In the genomic region with DNA sequence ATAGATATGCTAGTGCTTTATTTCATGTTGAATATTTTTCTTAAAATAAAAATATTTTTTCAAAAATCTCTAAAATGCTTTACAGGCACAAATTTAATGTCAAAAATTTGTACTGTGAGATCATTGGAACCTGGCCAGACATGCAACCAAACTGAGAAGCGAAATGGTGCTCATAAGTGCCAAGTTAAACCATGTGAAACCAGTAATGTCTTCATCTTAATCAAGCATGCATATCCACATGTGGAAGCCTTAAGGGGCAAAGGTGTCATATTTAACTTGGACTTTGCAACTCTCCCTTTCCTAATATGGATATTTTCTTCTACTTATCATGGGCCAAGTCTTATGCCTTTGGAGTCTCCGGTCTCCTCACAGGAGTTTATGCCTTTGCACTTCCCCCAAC, we compare ENCODE assay signal across 15 cellular contexts.
DNase-seq lines count a peak whose midpoint lies in the region; ATAC-seq and TF ChIP-seq lines count a peak whose summit lies in the region.
"Had no signal": no experiment of that assay in that cellular context is flagged by ENCODE, and none has a peak within 500 bp of the region (broad histone marks: within the 10 kb centered on the region; RNA-seq: fewer than 3 reads in every experiment).

No MANE protein-coding gene starts in this region.

- DNase-seq in AG10803 (ENCODE audit: low read depth) = peak; percentile 69
- DNase-seq in fibroblast of gingiva (ENCODE audit: low read depth) = peak; percentile 85
- no peak for DNase-seq in osteocyte (ENCODE audit: extremely low spot score, unreplicated experiment)
- no peak for DNase-seq in head of caudate nucleus
- DNase-seq in natural killer cell treated with Interleukin-12 subunit alpha and Interleukin-12 subunit beta and Interleukin-15 and Interleukin-18, amount 100 ng/mL, for 72 hours (ENCODE audit: low spot score) = no peak
- no peak for DNase-seq in NCI-H2029 treated with DMSO at 0.1 percent for 48 hours (lab: John Stamatoyannopoulos, UW)
- DNase-seq: CD4-positive, CD25-positive, alpha-beta regulatory T cell; Kasumi-1; NCI-H1417; NCI-H2029; NCI-H524; SIG-M5 had no signal

- intact Hi-C loops in head of caudate nucleus (cut with DNase I) = no loop called here

- peak overlapping the region; percentile 88 for H3K27ac Mint-ChIP-seq in osteocyte (ENCODE audit: unreplicated experiment)
- no peak overlapping the region for H3K27ac Mint-ChIP-seq in natural killer cell treated with Interleukin-12 subunit alpha and Interleukin-12 subunit beta and Interleukin-15 and Interleukin-18, amount 100 ng/mL, for 72 hours
- H3K27ac Mint-ChIP-seq: CD4-positive, CD25-positive, alpha-beta regulatory T cell had no signal

- no peak overlapping the region for H3K4me3 Mint-ChIP-seq in osteocyte (ENCODE audit: unreplicated experiment)
- no peak overlapping the region for H3K4me3 Mint-ChIP-seq in natural killer cell treated with Interleukin-12 subunit alpha and Interleukin-12 subunit beta and Interleukin-15 and Interleukin-18, amount 100 ng/mL, for 72 hours
- H3K4me3 Mint-ChIP-seq: CD4-positive, CD25-positive, alpha-beta regulatory T cell had no signal

- peak; percentile 46 for ATAC-seq in HG03469 (IDR thresholded peaks at IDR 0.05; ENCODE audit: unreplicated experiment)
- no peak for ATAC-seq in HG02763 (IDR thresholded peaks at IDR 0.05; ENCODE audit: unreplicated experiment)
- no peak for ATAC-seq in natural killer cell treated with Interleukin-12 subunit alpha and Interleukin-12 subunit beta and Interleukin-15 and Interleukin-18, amount 100 ng/mL, for 72 hours
- ATAC-seq: A549 had no signal

- H3K27me3 Mint-ChIP-seq in osteocyte (ENCODE audit: unreplicated experiment) = no peaks in the 10 kb centered on the region
- no peaks in the 10 kb centered on the region for H3K27me3 Mint-ChIP-seq in natural killer cell treated with Interleukin-12 subunit alpha and Interleukin-12 subunit beta and Interleukin-15 and Interleukin-18, amount 100 ng/mL, for 72 hours
- H3K27me3 Mint-ChIP-seq: CD4-positive, CD25-positive, alpha-beta regulatory T cell had no signal

- H3K9me3 Mint-ChIP-seq in osteocyte (ENCODE audit: unreplicated experiment) = peaks cover 14% of the 10 kb centered on the region
- no peaks in the 10 kb centered on the region for H3K9me3 Mint-ChIP-seq in natural killer cell treated with Interleukin-12 subunit alpha and Interleukin-12 subunit beta and Interleukin-15 and Interleukin-18, amount 100 ng/mL, for 72 hours

- no peak for TF ChIP-seq CTCF in AG10803 (conservative IDR thresholded peaks at IDR 0.05; ENCODE audit: low read length)
- no peak for TF ChIP-seq CTCF in osteocyte (IDR thresholded peaks at IDR 0.05)

- H3K4me1 Mint-ChIP-seq in osteocyte (ENCODE audit: unreplicated experiment) = peaks cover 64% of the 10 kb centered on the region
- H3K4me1 Mint-ChIP-seq in natural killer cell treated with Interleukin-12 subunit alpha and Interleukin-12 subunit beta and Interleukin-15 and Interleukin-18, amount 100 ng/mL, for 72 hours (ENCODE audit: low read depth in 2 of 2) = no peaks in the 10 kb centered on the region
- H3K4me1 Mint-ChIP-seq: CD4-positive, CD25-positive, alpha-beta regulatory T cell had no signal

- H3K36me3 Mint-ChIP-seq in osteocyte (ENCODE audit: unreplicated experiment) = peaks cover 12% of the 10 kb centered on the region
- no peaks in the 10 kb centered on the region for H3K36me3 Mint-ChIP-seq in natural killer cell treated with Interleukin-12 subunit alpha and Interleukin-12 subunit beta and Interleukin-15 and Interleukin-18, amount 100 ng/mL, for 72 hours
- H3K36me3 Mint-ChIP-seq: CD4-positive, CD25-positive, alpha-beta regulatory T cell had no signal

- no peak overlapping the region for H3K4me3 ChIP-seq in AG10803 (ENCODE audit: low read length)
- H3K4me3 ChIP-seq: A549 had no signal

Comparison
In these comparisons a context has a peak if more than half of its experiments do, and no peak if none do; other contexts are left out.
1. DNase-seq: peak in AG10803 (single experiment) and fibroblast of gingiva (single experiment); none in osteocyte (single experiment), head of caudate nucleus (0 of 42), natural killer cell treated with Interleukin-12 subunit alpha and Interleukin-12 subunit beta and Interleukin-15 and Interleukin-18, amount 100 ng/mL, for 72 hours (single experiment) and NCI-H2029 treated with DMSO at 0.1 percent for 48 hours (single experiment).